16 cellular contexts compared by ENCODE assay signal in the genomic region with DNA sequence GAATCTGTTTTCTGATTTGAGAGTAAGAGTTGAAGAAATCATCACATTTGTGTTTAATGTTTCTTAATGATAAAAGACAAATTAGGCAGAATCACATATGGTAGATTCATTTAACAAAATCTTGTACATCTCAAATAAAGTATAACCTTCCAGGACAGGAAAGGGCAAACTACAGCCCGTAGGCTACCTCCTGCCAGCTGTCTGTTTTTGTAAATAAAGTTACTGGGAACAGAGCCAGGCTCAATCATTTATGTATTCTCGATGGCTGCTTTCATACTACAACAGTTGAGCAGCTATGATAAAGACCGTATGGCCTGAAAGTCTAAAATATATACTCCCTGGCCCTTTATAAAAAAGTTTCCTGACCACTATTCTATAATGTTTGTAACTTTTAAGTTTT.
DNase-seq lines count a peak whose midpoint lies in the region; ATAC-seq and TF ChIP-seq lines count a peak whose summit lies in the region.
"Had no signal": no experiment of that assay in that cellular context is flagged by ENCODE, and none has a peak within 500 bp of the region (broad histone marks: within the 10 kb centered on the region; RNA-seq: fewer than 3 reads in every experiment).

No MANE protein-coding gene starts in this region.

- H3K4me3 ChIP-seq in AG04450 (ENCODE audit: low read depth, low read length) (no peak overlapping the region), adipocyte (ENCODE audit: low read length) (no peak overlapping the region), stomach (no peak overlapping the region)
- H3K4me3 ChIP-seq: SJSA1 had no signal

- H3K9me3 ChIP-seq in AG04450 (ENCODE audit: control insufficient read depth, insufficient read depth, low read length) (no peaks in the 10 kb centered on the region), adipocyte (ENCODE audit: control insufficient read depth, low read length) (no peaks in the 10 kb centered on the region), stomach (no peaks in the 10 kb centered on the region)
- H3K9me3 ChIP-seq: SJSA1 had no signal

- H3K27me3 Mint-ChIP-seq in activated T-cell treated with anti-CD3 and anti-CD28 coated beads, Interleukin-2, amount 50 U/mL, for 24 hours: peaks cover 3% of the 10 kb centered on the region
- H3K27me3 Mint-ChIP-seq: activated CD8-positive, alpha-beta T cell treated with anti-CD3 and anti-CD28 coated beads for 36 hours had no signal

- H3K36me3 ChIP-seq in adipocyte (ENCODE audit: control insufficient read depth, insufficient read depth, low read length, severe bottlenecking): no peaks in the 10 kb centered on the region
- H3K36me3 ChIP-seq in stomach: no peaks in the 10 kb centered on the region
- H3K36me3 ChIP-seq: SJSA1 had no signal

- H3K27ac ChIP-seq in AG04450 (ENCODE audit: low read depth, low read length) (no peak overlapping the region), stomach (no peak overlapping the region), caudate nucleus (ENCODE audit: low read depth, low read length) (no peak overlapping the region)
- H3K27ac ChIP-seq: SJSA1 had no signal

- H3K27ac Mint-ChIP-seq in activated T-cell treated with anti-CD3 and anti-CD28 coated beads, Interleukin-2, amount 50 U/mL, for 24 hours: no peak overlapping the region
- H3K27ac Mint-ChIP-seq: activated CD8-positive, alpha-beta T cell treated with anti-CD3 and anti-CD28 coated beads for 36 hours; stimulated activated effector memory CD8-positive, alpha-beta T cell treated with anti-CD3 and anti-CD28 coated beads, Interleukin-12 subunit alpha, Interleukin-12 subunit beta, amount 100 ng/mL, for 72 hours had no signal

- CTCF ChIA-PET in AG04450 (lab: Charles Lee): interaction anchor here (1.4 kb wide), 1 partner anchor 65 kb away, joined by 4 read pairs; no protein-coding TSS in a partner anchor

- H3K27me3 ChIP-seq in AG04450 (ENCODE audit: control insufficient read depth, insufficient read depth, low read length): no peaks in the 10 kb centered on the region
- no peaks in the 10 kb centered on the region for H3K27me3 ChIP-seq in adipocyte (replicated peaks; ENCODE audit: control insufficient read depth, insufficient read depth, low read length)
- H3K27me3 ChIP-seq in stomach: no peaks in the 10 kb centered on the region
- H3K27me3 ChIP-seq: SJSA1 had no signal

- intact Hi-C loops in stomach (cut with DNase I; ENCODE audit: low total_unique reads): no loop called here

- DNase-seq in AG04450 (ENCODE audit: low read depth, low spot score): peak; percentile 2
- peak; percentile 15 for DNase-seq in NCI-H2171 (lab: John Stamatoyannopoulos, UW)
- peak; percentile 19 for DNase-seq in adipocyte (ENCODE audit: low read depth)
- no peak for DNase-seq in activated T-cell treated with anti-CD3 and anti-CD28 coated beads, Interleukin-2, amount 50 U/mL, for 24 hours
- DNase-seq in stomach: no peak
- no peak for DNase-seq in caudate nucleus (lab: John Stamatoyannopoulos, UW)
- DNase-seq: ACHN; activated CD8-positive, alpha-beta T cell treated with anti-CD3 and anti-CD28 coated beads for 36 hours; GF-D8; kidney glomerular epithelial cell; occipital lobe; trophoblast cell had no signal

- H3K9ac ChIP-seq in adipocyte (ENCODE audit: low read length): no peak overlapping the region

- POLR2A ChIA-PET in AG04450 (lab: Yijun Ruan, JAX): no interaction called here

- H3K4me1 ChIP-seq in adipocyte (ENCODE audit: control insufficient read depth, insufficient read depth, low read length) (no peaks in the 10 kb centered on the region), stomach (peaks cover 0 to 5% (median 0%) of the 10 kb centered on the region in 4 donors)
- H3K4me1 ChIP-seq: SJSA1 had no signal

- TF ChIP-seq EP300 in stomach (IDR thresholded peaks at IDR 0.05): no peak

- H3K9me3 Mint-ChIP-seq in activated T-cell treated with anti-CD3 and anti-CD28 coated beads, Interleukin-2, amount 50 U/mL, for 24 hours: peaks cover 2% of the 10 kb centered on the region
- H3K9me3 Mint-ChIP-seq: activated CD8-positive, alpha-beta T cell treated with anti-CD3 and anti-CD28 coated beads for 36 hours; stimulated activated effector memory CD8-positive, alpha-beta T cell treated with anti-CD3 and anti-CD28 coated beads, Interleukin-12 subunit alpha, Interleukin-12 subunit beta, amount 100 ng/mL, for 72 hours had no signal

- no peak for TF ChIP-seq CTCF in AG04450 (IDR thresholded peaks at IDR 0.05; ENCODE audit: low read depth, low read length)
- TF ChIP-seq CTCF in stomach (IDR thresholded peaks at IDR 0.05): no peak

- no peak overlapping the region for H3K4me3 Mint-ChIP-seq in activated T-cell treated with anti-CD3 and anti-CD28 coated beads, Interleukin-2, amount 50 U/mL, for 24 hours
- H3K4me3 Mint-ChIP-seq: activated CD8-positive, alpha-beta T cell treated with anti-CD3 and anti-CD28 coated beads for 36 hours; stimulated activated effector memory CD8-positive, alpha-beta T cell treated with anti-CD3 and anti-CD28 coated beads, Interleukin-12 subunit alpha, Interleukin-12 subunit beta, amount 100 ng/mL, for 72 hours had no signal

- no peaks in the 10 kb centered on the region for H3K4me1 Mint-ChIP-seq in activated T-cell treated with anti-CD3 and anti-CD28 coated beads, Interleukin-2, amount 50 U/mL, for 24 hours (ENCODE audit: low read depth)
- H3K4me1 Mint-ChIP-seq: stimulated activated effector memory CD8-positive, alpha-beta T cell treated with anti-CD3 and anti-CD28 coated beads, Interleukin-12 subunit alpha, Interleukin-12 subunit beta, amount 100 ng/mL, for 72 hours had no signal

- no peaks in the 10 kb centered on the region for H3K36me3 Mint-ChIP-seq in activated T-cell treated with anti-CD3 and anti-CD28 coated beads, Interleukin-2, amount 50 U/mL, for 24 hours (ENCODE audit: low read depth)
- H3K36me3 Mint-ChIP-seq: stimulated activated effector memory CD8-positive, alpha-beta T cell treated with anti-CD3 and anti-CD28 coated beads, Interleukin-12 subunit alpha, Interleukin-12 subunit beta, amount 100 ng/mL, for 72 hours had no signal

- no peak for TF ChIP-seq POLR2A in stomach (IDR thresholded peaks at IDR 0.05)

- 6 to 19% (median 12%) methylated on average over 3 of the region's 3 CpGs for WGBS in stomach, 5 donors

- ATAC-seq in GM21786 (IDR thresholded peaks at IDR 0.05; ENCODE audit: unreplicated experiment) (peak; percentile 40), HG03378 (IDR thresholded peaks at IDR 0.05; ENCODE audit: unreplicated experiment) (no peak)
- ATAC-seq: activated CD8-positive, alpha-beta T cell treated with anti-CD3 and anti-CD28 coated beads for 36 hours; stimulated activated effector memory CD8-positive, alpha-beta T cell treated with anti-CD3 and anti-CD28 coated beads, Interleukin-12 subunit alpha, Interleukin-12 subunit beta, amount 100 ng/mL, for 72 hours had no signal

Comparison
In these comparisons a context has a peak if more than half of its experiments do, and no peak if none do; other contexts are left out.
1. DNase-seq: peak in AG04450 (single experiment), NCI-H2171 (single experiment) and adipocyte (single experiment); none in activated T-cell treated with anti-CD3 and anti-CD28 coated beads, Interleukin-2, amount 50 U/mL, for 24 hours (single experiment), stomach (single experiment) and caudate nucleus (0 of 61).